Comparison of ENCODE assay signal across 8 cellular contexts in genomic region chr4:149999485-150000074, GRCh38.
A peak's percentile ranks its signal among the peaks of the same experiment; 100 is the strongest.
DNase-seq lines count a peak whose midpoint lies in the region; ATAC-seq and TF ChIP-seq lines count a peak whose summit lies in the region.

No MANE protein-coding gene starts in this region.

- no peaks in the 10 kb centered on the region for H3K9me3 ChIP-seq in SJCRH30 (replicated peaks)

- TF ChIP-seq CTCF in fibroblast of pulmonary artery (IDR thresholded peaks at IDR 0.05; ENCODE audit: low read length, missing control alignments), result peak; percentile 79

- ATAC-seq in GM21576 (IDR thresholded peaks at IDR 0.05; ENCODE audit: unreplicated experiment), result no peak

- H3K36me3 ChIP-seq in SJCRH30, result no peaks in the 10 kb centered on the region

- no peaks in the 10 kb centered on the region for H3K4me1 ChIP-seq in SJCRH30

- H3K27me3 ChIP-seq in SJCRH30, result no peaks in the 10 kb centered on the region

- H3K4me3 ChIP-seq in SJCRH30, result no peak overlapping the region
- no peak overlapping the region for H3K4me3 ChIP-seq in fibroblast of pulmonary artery (replicated peaks; ENCODE audit: low read depth, low read length)

- no peak overlapping the region for H3K27ac ChIP-seq in SJCRH30

- DNase-seq in NCI-H345 (lab: John Stamatoyannopoulos, UW) (peak; percentile 3), NCI-H345 treated with DMSO at 0.1 percent for 48 hours (lab: John Stamatoyannopoulos, UW; ENCODE audit: unreplicated experiment) (no peak), Kasumi-1 (lab: John Stamatoyannopoulos, UW) (peak; percentile 82 to 84), SJCRH30 (peak; percentile 33 to 58), fibroblast of pulmonary artery (ENCODE audit: low read depth) (peak; percentile 84), occipital lobe (lab: John Stamatoyannopoulos, UW) (peak; percentile 8), DMS153 treated with DMSO at 0.1 percent for 48 hours (lab: John Stamatoyannopoulos, UW; ENCODE audit: unreplicated experiment) (no peak)

Comparison
In these comparisons a context has a peak if more than half of its experiments do, and no peak if none do; other contexts are left out.
1. DNase-seq: peak in NCI-H345 (single experiment), Kasumi-1 (2 of 2), SJCRH30 (2 of 2), fibroblast of pulmonary artery (single experiment) and occipital lobe (single experiment); none in NCI-H345 treated with DMSO at 0.1 percent for 48 hours (single experiment) and DMS153 treated with DMSO at 0.1 percent for 48 hours (single experiment).